Comparison of ENCODE assay signal across 1 cellular context in the genomic region with DNA sequence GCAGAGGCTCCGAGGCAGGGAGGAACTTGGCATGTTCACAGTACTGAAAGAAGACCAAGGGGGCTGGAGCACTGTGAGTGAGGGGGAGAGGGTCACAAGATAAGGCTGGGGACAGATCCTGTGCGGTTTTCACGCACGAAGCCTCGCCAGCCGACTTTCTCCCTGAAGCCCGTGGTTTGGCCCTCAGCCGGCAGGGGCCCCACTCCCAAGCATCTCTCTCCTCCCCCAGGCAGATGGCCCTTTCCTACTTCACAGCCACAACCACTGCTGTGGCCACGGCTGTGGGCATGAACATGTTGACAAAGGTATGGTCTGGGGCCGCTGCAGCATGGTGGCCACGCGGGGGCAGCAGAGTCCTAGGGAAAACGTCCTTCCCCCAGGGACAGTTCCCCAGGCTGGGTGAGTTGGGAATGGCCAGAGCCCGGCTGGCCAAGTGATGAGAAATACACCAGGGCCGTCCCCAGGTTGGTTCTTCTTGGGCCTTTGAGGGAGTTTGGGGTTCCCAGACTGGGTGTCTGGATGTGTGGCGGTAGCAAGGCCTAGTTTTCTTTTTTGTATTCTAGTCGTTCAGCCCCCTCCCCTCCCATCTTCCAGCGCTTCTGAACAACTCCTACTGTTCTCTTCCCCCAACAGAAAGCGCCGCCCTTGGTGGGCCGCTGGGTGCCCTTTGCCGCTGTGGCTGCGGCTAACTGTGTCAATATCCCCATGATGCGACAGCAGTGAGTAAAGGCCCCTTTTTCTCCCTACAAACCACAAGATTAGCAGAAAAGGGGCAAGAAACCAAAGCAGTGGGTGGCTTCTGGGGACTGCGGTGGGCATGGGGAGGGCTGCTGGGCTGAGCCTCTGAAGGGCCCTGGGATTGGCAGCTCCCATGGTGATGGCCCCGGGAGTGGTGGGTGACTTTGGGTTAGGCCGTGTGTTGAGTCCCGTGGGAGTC.
TF ChIP-seq lines count a peak whose summit lies in the region.

No MANE protein-coding gene starts in this region.

TF ChIP-seq in HepG2, 621 proteins besides CTCF, POLR2A, EP300 and RAD21 (continued from another document and continues in another):
- TF ChIP-seq NFAT5 (CRISPR knock-in tag; IDR thresholded peaks at IDR 0.05) (no peak), RFXANK (CRISPR knock-in tag; IDR thresholded peaks at IDR 0.05) (no peak), SMARCC2 (IDR thresholded peaks at IDR 0.05) (no peak), MAFK (conservative IDR thresholded peaks at IDR 0.05 in 1 of 2, IDR thresholded peaks at IDR 0.05 in 1 of 2; ENCODE audit: low read length in 2 of 2) (no peak), REL (CRISPR knock-in tag; conservative IDR thresholded peaks at IDR 0.05) (no peak), RCOR2 (CRISPR knock-in tag; IDR thresholded peaks at IDR 0.05) (no peak), TGIF2 (CRISPR knock-in tag; IDR thresholded peaks at IDR 0.05) (0 out of 2 replicates have a peak, but pooled peaks have one; percentile 46), ZNF556 (CRISPR knock-in tag; IDR thresholded peaks at IDR 0.05; ENCODE audit: borderline replicate concordance) (no peak), BHLHE40 (IDR thresholded peaks at IDR 0.05; ENCODE audit: low read length) (0 out of 2 replicates have a peak, but pooled peaks have one; percentile 39), TEAD3 (CRISPR knock-in tag; optimal IDR thresholded peaks at IDR 0.05; ENCODE audit: borderline replicate concordance) (peak; percentile 55), BRD4 (CRISPR knock-in tag; IDR thresholded peaks at IDR 0.05) (no peak), ZNF580 (CRISPR knock-in tag; IDR thresholded peaks at IDR 0.05; ENCODE audit: borderline replicate concordance, low read depth) (no peak), U2AF2 (IDR thresholded peaks at IDR 0.05; ENCODE audit: low read depth, low read length) (no peak), SMAD3 (CRISPR knock-in tag; IDR thresholded peaks at IDR 0.05) (0 out of 2 replicates have a peak, but pooled peaks have one; percentile 31), ZNF644 (CRISPR knock-in tag; IDR thresholded peaks at IDR 0.05; ENCODE audit: low read depth) (no peak), KLF6 (CRISPR knock-in tag; IDR thresholded peaks at IDR 0.05) (no peak), RFXAP (CRISPR knock-in tag; IDR thresholded peaks at IDR 0.05; ENCODE audit: borderline replicate concordance) (no peak; the same call in 1 of the 2 replicates), SYNCRIP (IDR thresholded peaks at IDR 0.05; ENCODE audit: insufficient read depth, low read depth, low read length) (no peak), CHD2 (IDR thresholded peaks at IDR 0.05; ENCODE audit: low read depth, low read length) (no peak), ZFX (CRISPR knock-in tag; IDR thresholded peaks at IDR 0.05; ENCODE audit: low read depth) (0 out of 2 replicates have a peak, but pooled peaks have one; percentile 18), BATF2 (CRISPR knock-in tag; IDR thresholded peaks at IDR 0.05) (no peak), AHR (CRISPR knock-in tag; IDR thresholded peaks at IDR 0.05) (peak; percentile 52; the same call in 1 of the 2 replicates), STAT5B (CRISPR knock-in tag; IDR thresholded peaks at IDR 0.05) (no peak), RXRA (CRISPR knock-in tag; IDR thresholded peaks at IDR 0.05) (0 out of 2 replicates have a peak, but pooled peaks have one; percentile 13), PRDM10 (CRISPR knock-in tag; IDR thresholded peaks at IDR 0.05; ENCODE audit: low read depth) (0 out of 2 replicates have a peak, but pooled peaks have one; percentile 29)
- TF ChIP-seq, protein P1, sequence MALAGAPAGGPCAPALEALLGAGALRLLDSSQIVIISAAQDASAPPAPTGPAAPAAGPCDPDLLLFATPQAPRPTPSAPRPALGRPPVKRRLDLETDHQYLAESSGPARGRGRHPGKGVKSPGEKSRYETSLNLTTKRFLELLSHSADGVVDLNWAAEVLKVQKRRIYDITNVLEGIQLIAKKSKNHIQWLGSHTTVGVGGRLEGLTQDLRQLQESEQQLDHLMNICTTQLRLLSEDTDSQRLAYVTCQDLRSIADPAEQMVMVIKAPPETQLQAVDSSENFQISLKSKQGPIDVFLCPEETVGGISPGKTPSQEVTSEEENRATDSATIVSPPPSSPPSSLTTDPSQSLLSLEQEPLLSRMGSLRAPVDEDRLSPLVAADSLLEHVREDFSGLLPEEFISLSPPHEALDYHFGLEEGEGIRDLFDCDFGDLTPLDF (CRISPR knock-in tag; IDR thresholded peaks at IDR 0.05) = no peak
- TF ChIP-seq, protein P2, sequence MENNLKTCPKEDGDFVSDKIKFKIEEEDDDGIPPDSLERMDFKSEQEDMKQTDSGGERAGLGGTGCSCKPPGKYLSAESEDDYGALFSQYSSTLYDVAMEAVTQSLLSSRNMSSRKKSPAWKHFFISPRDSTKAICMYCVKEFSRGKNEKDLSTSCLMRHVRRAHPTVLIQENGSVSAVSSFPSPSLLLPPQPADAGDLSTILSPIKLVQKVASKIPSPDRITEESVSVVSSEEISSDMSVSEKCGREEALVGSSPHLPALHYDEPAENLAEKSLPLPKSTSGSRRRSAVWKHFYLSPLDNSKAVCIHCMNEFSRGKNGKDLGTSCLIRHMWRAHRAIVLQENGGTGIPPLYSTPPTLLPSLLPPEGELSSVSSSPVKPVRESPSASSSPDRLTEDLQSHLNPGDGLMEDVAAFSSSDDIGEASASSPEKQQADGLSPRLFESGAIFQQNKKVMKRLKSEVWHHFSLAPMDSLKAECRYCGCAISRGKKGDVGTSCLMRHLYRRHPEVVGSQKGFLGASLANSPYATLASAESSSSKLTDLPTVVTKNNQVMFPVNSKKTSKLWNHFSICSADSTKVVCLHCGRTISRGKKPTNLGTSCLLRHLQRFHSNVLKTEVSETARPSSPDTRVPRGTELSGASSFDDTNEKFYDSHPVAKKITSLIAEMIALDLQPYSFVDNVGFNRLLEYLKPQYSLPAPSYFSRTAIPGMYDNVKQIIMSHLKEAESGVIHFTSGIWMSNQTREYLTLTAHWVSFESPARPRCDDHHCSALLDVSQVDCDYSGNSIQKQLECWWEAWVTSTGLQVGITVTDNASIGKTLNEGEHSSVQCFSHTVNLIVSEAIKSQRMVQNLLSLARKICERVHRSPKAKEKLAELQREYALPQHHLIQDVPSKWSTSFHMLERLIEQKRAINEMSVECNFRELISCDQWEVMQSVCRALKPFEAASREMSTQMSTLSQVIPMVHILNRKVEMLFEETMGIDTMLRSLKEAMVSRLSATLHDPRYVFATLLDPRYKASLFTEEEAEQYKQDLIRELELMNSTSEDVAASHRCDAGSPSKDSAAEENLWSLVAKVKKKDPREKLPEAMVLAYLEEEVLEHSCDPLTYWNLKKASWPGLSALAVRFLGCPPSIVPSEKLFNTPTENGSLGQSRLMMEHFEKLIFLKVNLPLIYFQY (CRISPR knock-in tag; IDR thresholded peaks at IDR 0.05; ENCODE audit: borderline replicate concordance) = no peak
- TF ChIP-seq, protein P3, sequence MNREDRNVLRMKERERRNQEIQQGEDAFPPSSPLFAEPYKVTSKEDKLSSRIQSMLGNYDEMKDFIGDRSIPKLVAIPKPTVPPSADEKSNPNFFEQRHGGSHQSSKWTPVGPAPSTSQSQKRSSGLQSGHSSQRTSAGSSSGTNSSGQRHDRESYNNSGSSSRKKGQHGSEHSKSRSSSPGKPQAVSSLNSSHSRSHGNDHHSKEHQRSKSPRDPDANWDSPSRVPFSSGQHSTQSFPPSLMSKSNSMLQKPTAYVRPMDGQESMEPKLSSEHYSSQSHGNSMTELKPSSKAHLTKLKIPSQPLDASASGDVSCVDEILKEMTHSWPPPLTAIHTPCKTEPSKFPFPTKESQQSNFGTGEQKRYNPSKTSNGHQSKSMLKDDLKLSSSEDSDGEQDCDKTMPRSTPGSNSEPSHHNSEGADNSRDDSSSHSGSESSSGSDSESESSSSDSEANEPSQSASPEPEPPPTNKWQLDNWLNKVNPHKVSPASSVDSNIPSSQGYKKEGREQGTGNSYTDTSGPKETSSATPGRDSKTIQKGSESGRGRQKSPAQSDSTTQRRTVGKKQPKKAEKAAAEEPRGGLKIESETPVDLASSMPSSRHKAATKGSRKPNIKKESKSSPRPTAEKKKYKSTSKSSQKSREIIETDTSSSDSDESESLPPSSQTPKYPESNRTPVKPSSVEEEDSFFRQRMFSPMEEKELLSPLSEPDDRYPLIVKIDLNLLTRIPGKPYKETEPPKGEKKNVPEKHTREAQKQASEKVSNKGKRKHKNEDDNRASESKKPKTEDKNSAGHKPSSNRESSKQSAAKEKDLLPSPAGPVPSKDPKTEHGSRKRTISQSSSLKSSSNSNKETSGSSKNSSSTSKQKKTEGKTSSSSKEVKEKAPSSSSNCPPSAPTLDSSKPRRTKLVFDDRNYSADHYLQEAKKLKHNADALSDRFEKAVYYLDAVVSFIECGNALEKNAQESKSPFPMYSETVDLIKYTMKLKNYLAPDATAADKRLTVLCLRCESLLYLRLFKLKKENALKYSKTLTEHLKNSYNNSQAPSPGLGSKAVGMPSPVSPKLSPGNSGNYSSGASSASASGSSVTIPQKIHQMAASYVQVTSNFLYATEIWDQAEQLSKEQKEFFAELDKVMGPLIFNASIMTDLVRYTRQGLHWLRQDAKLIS (CRISPR knock-in tag; IDR thresholded peaks at IDR 0.05) = no peak
